17 cellular contexts compared by ENCODE assay signal in genomic region chr17:5562661-5563360, GRCh38. TPM values are rescaled to one million over a fixed set of nuclear protein-coding genes. Genes with fewer than 3 reads are reported as not detected.
DNase-seq lines count a peak whose midpoint lies in the region; ATAC-seq, FAIRE-seq and TF ChIP-seq lines count a peak whose summit lies in the region.
"Had no signal": no experiment of that assay in that cellular context is flagged by ENCODE, and none has a peak within 500 bp of the region (broad histone marks: within the 10 kb centered on the region; RNA-seq: fewer than 3 reads in every experiment).

No MANE protein-coding gene starts in this region.

- POLR2A ChIA-PET in activated CD8-positive, alpha-beta T cell treated with anti-CD3 and anti-CD28 coated beads for 36 hours (lab: Charles Lee) = interaction anchor here (0.9 kb wide), 1 partner anchor 19 kb away, joined by 3 read pairs; no protein-coding TSS in a partner anchor
- POLR2A ChIA-PET in WTC11 (lab: Charles Lee) = no interaction called here

- ATAC-seq in natural killer cell (no peak), memory B cell (ENCODE audit: low read depth) (no peak), WTC11 (no peak)
- no peak for ATAC-seq in natural killer cell treated with Interleukin-12 subunit alpha and Interleukin-12 subunit beta and Interleukin-15 and Interleukin-18, amount 100 ng/mL, for 72 hours
- ATAC-seq in activated CD8-positive, alpha-beta T cell treated with anti-CD3 and anti-CD28 coated beads for 36 hours = peak; percentile 71
- ATAC-seq: HCT116 had no signal

- CTCF ChIA-PET in activated CD8-positive, alpha-beta T cell treated with anti-CD3 and anti-CD28 coated beads for 36 hours (lab: Charles Lee) = interaction anchor here (1.3 to 1.6 kb wide), 2 partner anchors 12 to 874 kb away, joined by 4 to 5 read pairs; no protein-coding TSS in a partner anchor
- CTCF ChIA-PET in WTC11 (lab: Charles Lee) = no interaction called here

- H3K36me3 Mint-ChIP-seq in natural killer cell (peaks cover 13% of the 10 kb centered on the region), memory B cell (peaks cover 40% of the 10 kb centered on the region), WTC11 (no peaks in the 10 kb centered on the region)
- H3K36me3 Mint-ChIP-seq in natural killer cell treated with Interleukin-12 subunit alpha and Interleukin-12 subunit beta and Interleukin-15 and Interleukin-18, amount 100 ng/mL, for 72 hours = peaks cover 9% of the 10 kb centered on the region
- peaks cover 21% of the 10 kb centered on the region for H3K36me3 Mint-ChIP-seq in activated CD8-positive, alpha-beta T cell treated with anti-CD3 and anti-CD28 coated beads for 36 hours (ENCODE audit: low read depth)

- H3K4me1 Mint-ChIP-seq in natural killer cell = peaks cover 22 to 29% of the 10 kb centered on the region in 2 donors
- H3K4me1 Mint-ChIP-seq in natural killer cell treated with Interleukin-12 subunit alpha and Interleukin-12 subunit beta and Interleukin-15 and Interleukin-18, amount 100 ng/mL, for 72 hours (ENCODE audit: low read depth in 2 of 2) = peaks cover 17 to 25% of the 10 kb centered on the region in 2 donors
- H3K4me1 Mint-ChIP-seq in activated CD8-positive, alpha-beta T cell treated with anti-CD3 and anti-CD28 coated beads for 36 hours (ENCODE audit: low read depth) = peaks cover 21% of the 10 kb centered on the region
- H3K4me1 Mint-ChIP-seq in memory B cell = peaks cover 18% of the 10 kb centered on the region
- H3K4me1 Mint-ChIP-seq in WTC11 = no peaks in the 10 kb centered on the region

- DNase-seq in natural killer cell (no peak), memory B cell (ENCODE audit: low spot score in 2 of 2) (no peak), COLO829 (ENCODE audit: low spot score) (no peak), D721Med (ENCODE audit: insufficient read length, low spot score) (no peak), WTC11 (ENCODE audit: low spot score) (no peak), NOMO-1 (lab: John Stamatoyannopoulos, UW; ENCODE audit: unreplicated experiment in 2 of 2) (no peak)
- no peak for DNase-seq in natural killer cell treated with Interleukin-12 subunit alpha and Interleukin-12 subunit beta and Interleukin-15 and Interleukin-18, amount 100 ng/mL, for 72 hours (ENCODE audit: low spot score)
- peak; percentile 14 for DNase-seq in activated CD8-positive, alpha-beta T cell treated with anti-CD3 and anti-CD28 coated beads for 36 hours
- DNase-seq: effector CD4-positive, alpha-beta T cell; NCI-H1417; NCI-H2107; NCI-H510A; right lobe of liver; testis had no signal

- no peak overlapping the region for H3K4me3 Mint-ChIP-seq in natural killer cell
- H3K4me3 Mint-ChIP-seq in natural killer cell treated with Interleukin-12 subunit alpha and Interleukin-12 subunit beta and Interleukin-15 and Interleukin-18, amount 100 ng/mL, for 72 hours = no peak overlapping the region
- no peak overlapping the region for H3K4me3 Mint-ChIP-seq in activated CD8-positive, alpha-beta T cell treated with anti-CD3 and anti-CD28 coated beads for 36 hours
- no peak overlapping the region for H3K4me3 Mint-ChIP-seq in memory B cell
- H3K4me3 Mint-ChIP-seq in WTC11 = no peak overlapping the region
- H3K4me3 Mint-ChIP-seq: T-helper 1 cell treated with Interleukin-12 subunit alpha and Interleukin-12 subunit beta and Interleukin-4 antibody, amounts not matched to agents 30 μg/mL and 1 μg/mL, for 36 hours had no signal

- intact Hi-C loops in natural killer cell (cut with micrococcal nuclease) = no loop called here
- intact Hi-C loops in activated CD8-positive, alpha-beta T cell treated with anti-CD3 and anti-CD28 coated beads for 36 hours (cut with micrococcal nuclease) = no loop called here

- H3K27me3 Mint-ChIP-seq in natural killer cell (ENCODE audit: low read depth in 2 of 2) = no peaks in the 10 kb centered on the region
- no peaks in the 10 kb centered on the region for H3K27me3 Mint-ChIP-seq in natural killer cell treated with Interleukin-12 subunit alpha and Interleukin-12 subunit beta and Interleukin-15 and Interleukin-18, amount 100 ng/mL, for 72 hours
- no peaks in the 10 kb centered on the region for H3K27me3 Mint-ChIP-seq in activated CD8-positive, alpha-beta T cell treated with anti-CD3 and anti-CD28 coated beads for 36 hours
- no peaks in the 10 kb centered on the region for H3K27me3 Mint-ChIP-seq in memory B cell
- H3K27me3 Mint-ChIP-seq in WTC11 (ENCODE audit: low read depth) = peaks cover 3% of the 10 kb centered on the region; the same call in 1 of the 2 replicates

- H3K9me3 Mint-ChIP-seq in natural killer cell (no peaks in the 10 kb centered on the region), memory B cell (no peaks in the 10 kb centered on the region), WTC11 (no peaks in the 10 kb centered on the region)
- no peaks in the 10 kb centered on the region for H3K9me3 Mint-ChIP-seq in natural killer cell treated with Interleukin-12 subunit alpha and Interleukin-12 subunit beta and Interleukin-15 and Interleukin-18, amount 100 ng/mL, for 72 hours
- H3K9me3 Mint-ChIP-seq in activated CD8-positive, alpha-beta T cell treated with anti-CD3 and anti-CD28 coated beads for 36 hours = no peaks in the 10 kb centered on the region
- H3K9me3 Mint-ChIP-seq: T-helper 1 cell treated with Interleukin-12 subunit alpha and Interleukin-12 subunit beta and Interleukin-4 antibody, amounts not matched to agents 30 μg/mL and 1 μg/mL, for 36 hours had no signal

- H3K27ac Mint-ChIP-seq in natural killer cell (peak overlapping the region; percentile 39 to 70), memory B cell (peak overlapping the region; percentile 55), WTC11 (no peak overlapping the region)
- peak overlapping the region in 1 of 2 donors; percentile 72 for H3K27ac Mint-ChIP-seq in natural killer cell treated with Interleukin-12 subunit alpha and Interleukin-12 subunit beta and Interleukin-15 and Interleukin-18, amount 100 ng/mL, for 72 hours
- H3K27ac Mint-ChIP-seq in activated CD8-positive, alpha-beta T cell treated with anti-CD3 and anti-CD28 coated beads for 36 hours = peak overlapping the region; percentile 71
- H3K27ac Mint-ChIP-seq: T-helper 1 cell treated with Interleukin-12 subunit alpha and Interleukin-12 subunit beta and Interleukin-4 antibody, amounts not matched to agents 30 μg/mL and 1 μg/mL, for 36 hours had no signal

- no peak for FAIRE-seq in D721Med (lab: Jason Lieb, UNC)
- FAIRE-seq: frontal cortex had no signal

- TF ChIP-seq CTCF in natural killer cell (IDR thresholded peaks at IDR 0.05) (no peak), D721Med (IDR thresholded peaks at IDR 0.05; ENCODE audit: insufficient read depth, missing control alignments) (no peak), WTC11 (IDR thresholded peaks at IDR 0.05) (no peak)
- no peak for TF ChIP-seq CTCF in activated CD8-positive, alpha-beta T cell treated with anti-CD3 and anti-CD28 coated beads for 36 hours (IDR thresholded peaks at IDR 0.05)

TF ChIP-seq in WTC11, 78 proteins besides CTCF, POLR2A, EP300 and RAD21 (continues in another document):
- TF ChIP-seq EMX1 (CRISPR knock-in tag; IDR thresholded peaks at IDR 0.05) (no peak), PRDM15 (CRISPR knock-in tag; IDR thresholded peaks at IDR 0.05) (no peak), ZNF317 (CRISPR knock-in tag; IDR thresholded peaks at IDR 0.05; ENCODE audit: borderline replicate concordance, low read depth) (no peak)
- TF ChIP-seq, protein P1, sequence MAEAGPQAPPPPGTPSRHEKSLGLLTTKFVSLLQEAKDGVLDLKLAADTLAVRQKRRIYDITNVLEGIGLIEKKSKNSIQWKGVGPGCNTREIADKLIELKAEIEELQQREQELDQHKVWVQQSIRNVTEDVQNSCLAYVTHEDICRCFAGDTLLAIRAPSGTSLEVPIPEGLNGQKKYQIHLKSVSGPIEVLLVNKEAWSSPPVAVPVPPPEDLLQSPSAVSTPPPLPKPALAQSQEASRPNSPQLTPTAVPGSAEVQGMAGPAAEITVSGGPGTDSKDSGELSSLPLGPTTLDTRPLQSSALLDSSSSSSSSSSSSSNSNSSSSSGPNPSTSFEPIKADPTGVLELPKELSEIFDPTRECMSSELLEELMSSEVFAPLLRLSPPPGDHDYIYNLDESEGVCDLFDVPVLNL (CRISPR knock-in tag; IDR thresholded peaks at IDR 0.05; ENCODE audit: borderline replicate concordance, low read depth) = no peak

RNA-seq across cellular contexts. Expression of gene NLRP1, which starts 21.5 kb away (rescaled TPM):
- 100 to 1,000 TPM; 206 to 237 (median 209) TPM for total RNA-seq in natural killer cell
- 10 to 100 TPM; 34.6 to 36.3 TPM for total RNA-seq in natural killer cell treated with Interleukin-12 subunit alpha and Interleukin-12 subunit beta and Interleukin-15 and Interleukin-18, amount 100 ng/mL, for 72 hours
- 10 to 100 TPM; 26.0 to 28.2 TPM for total RNA-seq in activated CD8-positive, alpha-beta T cell treated with anti-CD3 and anti-CD28 coated beads for 36 hours
- 16.6 to 17.9 TPM (median 17.6 TPM) in 3 replicates for total RNA-seq in WTC11 (2021)

Comparison
In these comparisons a context has a peak if more than half of its experiments do, and no peak if none do; other contexts are left out.
1. RNA of gene NLRP1, which starts 21.5 kb away (total RNA-seq): 206 to 237 TPM in natural killer cell; 34.6 to 36.3 TPM in natural killer cell treated with Interleukin-12 subunit alpha and Interleukin-12 subunit beta and Interleukin-15 and Interleukin-18, amount 100 ng/mL, for 72 hours, 26.0 to 28.2 TPM in activated CD8-positive, alpha-beta T cell treated with anti-CD3 and anti-CD28 coated beads for 36 hours and 16.6 to 17.9 TPM in WTC11; every median in the first group is over 4 times any median in the second.